15 cellular contexts compared by ENCODE assay signal in the genomic region with DNA sequence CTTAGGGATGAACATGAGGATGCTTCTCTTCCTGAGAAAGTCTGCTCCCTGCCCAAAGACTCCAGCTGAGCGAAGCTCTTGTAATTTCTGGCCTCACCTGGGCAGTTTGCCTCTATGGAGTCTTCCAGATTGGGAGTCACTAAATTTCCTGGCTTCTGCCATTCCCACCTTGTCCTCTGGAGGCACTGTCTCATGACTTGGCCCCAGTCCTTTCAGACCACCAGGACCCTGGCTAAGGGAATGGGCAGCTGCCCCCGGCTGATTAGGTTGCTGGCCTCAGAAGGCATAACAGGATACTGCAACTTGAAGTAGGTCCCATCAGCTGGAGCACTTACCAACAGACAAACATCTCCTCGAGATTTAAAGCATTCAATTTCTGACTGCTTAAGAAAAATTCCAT.
DNase-seq lines count a peak whose midpoint lies in the region; ATAC-seq and TF ChIP-seq lines count a peak whose summit lies in the region.
"Had no signal": no experiment of that assay in that cellular context is flagged by ENCODE, and none has a peak within 500 bp of the region (broad histone marks: within the 10 kb centered on the region; RNA-seq: fewer than 3 reads in every experiment).

No MANE protein-coding gene starts in this region.

- no peaks in the 10 kb centered on the region for H3K36me3 ChIP-seq in neural cell (ENCODE audit: insufficient read depth, low read length)

- TF ChIP-seq RAD21 in neural cell (conservative IDR thresholded peaks at IDR 0.05): no peak

- H3K9me3 ChIP-seq in neural cell (ENCODE audit: low read length): no peaks in the 10 kb centered on the region

- no peak for TF ChIP-seq EP300 in neural cell (conservative IDR thresholded peaks at IDR 0.05; ENCODE audit: poor library complexity, severe bottlenecking)

- H3K4me1 Mint-ChIP-seq in chondrocyte (ENCODE audit: low read depth): no peaks in the 10 kb centered on the region
- no peaks in the 10 kb centered on the region for H3K4me1 Mint-ChIP-seq in activated T-helper 1 cell treated with anti-CD3 and anti-CD28 coated beads, Interleukin-12 subunit alpha, Interleukin-12 subunit beta, Interleukin-2, Interleukin-4 antibody, amounts not matched to agents 30 ng/mL and 10 ng/mL and 1 ng/mL, durations not matched to agents 14 hours and 24 hours and 36 hours (ENCODE audit: low read depth)
- H3K4me1 Mint-ChIP-seq: activated T-helper 17 cell treated with anti-CD3 and anti-CD28 coated beads, Interleukin-2, amount 50 U/mL, for 72 hours; stimulated activated memory B cell treated with anti-CD40 and anti-IgM and Interleukin-4, amounts not matched to agents 10 μg/mL and 1 μg/mL and 100 μg/mL, for 72 hours had no signal

- H3K4me2 ChIP-seq in neural cell (ENCODE audit: low read length): no peak overlapping the region

- H3K9me2 ChIP-seq in neural cell (ENCODE audit: insufficient read depth, low read length): no peaks in the 10 kb centered on the region

- no peak overlapping the region for H3K4me3 Mint-ChIP-seq in chondrocyte (ENCODE audit: unreplicated experiment)
- no peak overlapping the region for H3K4me3 Mint-ChIP-seq in activated T-helper 1 cell treated with anti-CD3 and anti-CD28 coated beads, Interleukin-12 subunit alpha, Interleukin-12 subunit beta, Interleukin-2, Interleukin-4 antibody, amounts not matched to agents 30 ng/mL and 10 ng/mL and 1 ng/mL, durations not matched to agents 14 hours and 24 hours and 36 hours
- H3K4me3 Mint-ChIP-seq: activated T-helper 17 cell treated with anti-CD3 and anti-CD28 coated beads, Interleukin-2, amount 50 U/mL, for 72 hours; stimulated activated memory B cell treated with anti-CD40 and anti-IgM and Interleukin-4, amounts not matched to agents 10 μg/mL and 1 μg/mL and 100 μg/mL, for 72 hours; T-helper 1 cell treated with Interleukin-12 subunit alpha and Interleukin-12 subunit beta and Interleukin-4 antibody, amounts not matched to agents 30 μg/mL and 1 μg/mL, for 36 hours had no signal

- no peaks in the 10 kb centered on the region for H4K20me1 ChIP-seq in neural cell (ENCODE audit: insufficient read depth)

- no peak overlapping the region for H3K9ac ChIP-seq in neural cell (ENCODE audit: low read length)

- H3K36me3 Mint-ChIP-seq in chondrocyte (ENCODE audit: low read depth): no peaks in the 10 kb centered on the region
- no peaks in the 10 kb centered on the region for H3K36me3 Mint-ChIP-seq in activated T-helper 1 cell treated with anti-CD3 and anti-CD28 coated beads, Interleukin-12 subunit alpha, Interleukin-12 subunit beta, Interleukin-2, Interleukin-4 antibody, amounts not matched to agents 30 ng/mL and 10 ng/mL and 1 ng/mL, durations not matched to agents 14 hours and 24 hours and 36 hours (ENCODE audit: low read depth)
- H3K36me3 Mint-ChIP-seq: stimulated activated memory B cell treated with anti-CD40 and anti-IgM and Interleukin-4, amounts not matched to agents 10 μg/mL and 1 μg/mL and 100 μg/mL, for 72 hours had no signal

- DNase-seq in DMS 273 (lab: John Stamatoyannopoulos, UW; ENCODE audit: unreplicated experiment) (peak; percentile 31), DMS 273 treated with DMSO at 0.1 percent for 48 hours (lab: John Stamatoyannopoulos, UW) (no peak), chondrocyte (ENCODE audit: low spot score) (no peak)
- no peak for DNase-seq in stimulated activated CD4-positive, alpha-beta T cell treated with anti-CD3 and anti-CD28 coated beads, Interleukin-2, amount 100 ng/mL, for 48 hours
- DNase-seq in activated T-helper 1 cell treated with anti-CD3 and anti-CD28 coated beads, Interleukin-12 subunit alpha, Interleukin-12 subunit beta, Interleukin-2, Interleukin-4 antibody, amounts not matched to agents 30 ng/mL and 10 ng/mL and 1 ng/mL, durations not matched to agents 14 hours and 24 hours and 36 hours (ENCODE audit: low spot score): no peak
- DNase-seq: 8988T, left ventricle myocardium superior, NCI-H2107 had no signal

- H3F3A ChIP-seq in neural cell (ENCODE audit: insufficient read depth, low read length, poor library complexity, severe bottlenecking): no peaks in the 10 kb centered on the region

- peaks cover 11% of the 10 kb centered on the region for H3K27me3 Mint-ChIP-seq in chondrocyte (ENCODE audit: low read depth)
- peaks cover 4% of the 10 kb centered on the region for H3K27me3 Mint-ChIP-seq in activated T-helper 1 cell treated with anti-CD3 and anti-CD28 coated beads, Interleukin-12 subunit alpha, Interleukin-12 subunit beta, Interleukin-2, Interleukin-4 antibody, amounts not matched to agents 30 ng/mL and 10 ng/mL and 1 ng/mL, durations not matched to agents 14 hours and 24 hours and 36 hours (ENCODE audit: insufficient read depth)
- H3K27me3 Mint-ChIP-seq: activated T-helper 17 cell treated with anti-CD3 and anti-CD28 coated beads, Interleukin-2, amount 50 U/mL, for 72 hours had no signal

- no peak for ATAC-seq in GM18519 (IDR thresholded peaks at IDR 0.05; ENCODE audit: low FRiP score, unreplicated experiment)
- ATAC-seq: activated T-helper 17 cell treated with anti-CD3 and anti-CD28 coated beads, Interleukin-2, amount 50 U/mL, for 72 hours; left ventricle myocardium superior; stimulated activated memory B cell treated with anti-CD40 and anti-IgM and Interleukin-4, amounts not matched to agents 10 μg/mL and 1 μg/mL and 100 μg/mL, for 72 hours had no signal

- H2AFZ ChIP-seq in neural cell (ENCODE audit: low read depth, low read length): no peak overlapping the region

- H3K27ac Mint-ChIP-seq in chondrocyte (ENCODE audit: unreplicated experiment): no peak overlapping the region
- H3K27ac Mint-ChIP-seq in activated T-helper 1 cell treated with anti-CD3 and anti-CD28 coated beads, Interleukin-12 subunit alpha, Interleukin-12 subunit beta, Interleukin-2, Interleukin-4 antibody, amounts not matched to agents 30 ng/mL and 10 ng/mL and 1 ng/mL, durations not matched to agents 14 hours and 24 hours and 36 hours: no peak overlapping the region
- H3K27ac Mint-ChIP-seq: activated T-helper 17 cell treated with anti-CD3 and anti-CD28 coated beads, Interleukin-2, amount 50 U/mL, for 72 hours; stimulated activated memory B cell treated with anti-CD40 and anti-IgM and Interleukin-4, amounts not matched to agents 10 μg/mL and 1 μg/mL and 100 μg/mL, for 72 hours; T-helper 1 cell treated with Interleukin-12 subunit alpha and Interleukin-12 subunit beta and Interleukin-4 antibody, amounts not matched to agents 30 μg/mL and 1 μg/mL, for 36 hours had no signal

- H3K79me2 ChIP-seq in neural cell (replicated peaks; ENCODE audit: insufficient read depth, low read length): no peaks in the 10 kb centered on the region

- intact Hi-C loops in activated T-helper 1 cell treated with anti-CD3 and anti-CD28 coated beads, Interleukin-12 subunit alpha, Interleukin-12 subunit beta, Interleukin-2, Interleukin-4 antibody, amounts not matched to agents 30 ng/mL and 10 ng/mL and 1 ng/mL, durations not matched to agents 14 hours and 24 hours and 36 hours (cut with micrococcal nuclease): no loop called here

- no peak overlapping the region for H3K4me3 ChIP-seq in neural cell (ENCODE audit: low read length)
- H3K4me3 ChIP-seq: skin epidermis had no signal

- no peak overlapping the region for H3K27ac ChIP-seq in neural cell (ENCODE audit: low read length)
- H3K27ac ChIP-seq: skin epidermis had no signal

- H3K27me3 ChIP-seq in neural cell (ENCODE audit: insufficient read depth, low read depth, low read length): no peaks in the 10 kb centered on the region

- TF ChIP-seq CTCF in LNCAP (IDR thresholded peaks at IDR 0.05) (peak; percentile 34; the same call in 1 of the 2 replicates), chondrocyte (IDR thresholded peaks at IDR 0.05) (peak; percentile 44), neural cell (IDR thresholded peaks at IDR 0.05; ENCODE audit: poor library complexity, severe bottlenecking) (peak; percentile 51)

- H3K9me3 Mint-ChIP-seq in chondrocyte (ENCODE audit: low read depth): peaks cover 5% of the 10 kb centered on the region
- peaks cover 5% of the 10 kb centered on the region for H3K9me3 Mint-ChIP-seq in activated T-helper 1 cell treated with anti-CD3 and anti-CD28 coated beads, Interleukin-12 subunit alpha, Interleukin-12 subunit beta, Interleukin-2, Interleukin-4 antibody, amounts not matched to agents 30 ng/mL and 10 ng/mL and 1 ng/mL, durations not matched to agents 14 hours and 24 hours and 36 hours

TF ChIP-seq in neural cell, 6 proteins besides CTCF, POLR2A, EP300 and RAD21:
- TF ChIP-seq SMC3 (conservative IDR thresholded peaks at IDR 0.05; ENCODE audit: poor library complexity) (no peak), MXI1 (conservative IDR thresholded peaks at IDR 0.05; ENCODE audit: poor library complexity, severe bottlenecking) (no peak), POLR2AphosphoS5 (IDR thresholded peaks at IDR 0.05) (no peak), TAF1 (IDR thresholded peaks at IDR 0.05; ENCODE audit: low read depth) (no peak), EZH2 (IDR thresholded peaks at IDR 0.05; ENCODE audit: borderline replicate concordance, insufficient read depth, low read length, poor library complexity, severe bottlenecking) (no peak)
- TF ChIP-seq, protein P1, sequence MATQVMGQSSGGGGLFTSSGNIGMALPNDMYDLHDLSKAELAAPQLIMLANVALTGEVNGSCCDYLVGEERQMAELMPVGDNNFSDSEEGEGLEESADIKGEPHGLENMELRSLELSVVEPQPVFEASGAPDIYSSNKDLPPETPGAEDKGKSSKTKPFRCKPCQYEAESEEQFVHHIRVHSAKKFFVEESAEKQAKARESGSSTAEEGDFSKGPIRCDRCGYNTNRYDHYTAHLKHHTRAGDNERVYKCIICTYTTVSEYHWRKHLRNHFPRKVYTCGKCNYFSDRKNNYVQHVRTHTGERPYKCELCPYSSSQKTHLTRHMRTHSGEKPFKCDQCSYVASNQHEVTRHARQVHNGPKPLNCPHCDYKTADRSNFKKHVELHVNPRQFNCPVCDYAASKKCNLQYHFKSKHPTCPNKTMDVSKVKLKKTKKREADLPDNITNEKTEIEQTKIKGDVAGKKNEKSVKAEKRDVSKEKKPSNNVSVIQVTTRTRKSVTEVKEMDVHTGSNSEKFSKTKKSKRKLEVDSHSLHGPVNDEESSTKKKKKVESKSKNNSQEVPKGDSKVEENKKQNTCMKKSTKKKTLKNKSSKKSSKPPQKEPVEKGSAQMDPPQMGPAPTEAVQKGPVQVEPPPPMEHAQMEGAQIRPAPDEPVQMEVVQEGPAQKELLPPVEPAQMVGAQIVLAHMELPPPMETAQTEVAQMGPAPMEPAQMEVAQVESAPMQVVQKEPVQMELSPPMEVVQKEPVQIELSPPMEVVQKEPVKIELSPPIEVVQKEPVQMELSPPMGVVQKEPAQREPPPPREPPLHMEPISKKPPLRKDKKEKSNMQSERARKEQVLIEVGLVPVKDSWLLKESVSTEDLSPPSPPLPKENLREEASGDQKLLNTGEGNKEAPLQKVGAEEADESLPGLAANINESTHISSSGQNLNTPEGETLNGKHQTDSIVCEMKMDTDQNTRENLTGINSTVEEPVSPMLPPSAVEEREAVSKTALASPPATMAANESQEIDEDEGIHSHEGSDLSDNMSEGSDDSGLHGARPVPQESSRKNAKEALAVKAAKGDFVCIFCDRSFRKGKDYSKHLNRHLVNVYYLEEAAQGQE (IDR thresholded peaks at IDR 0.05; ENCODE audit: borderline replicate concordance): no peak
